In genomic region chrX:39309721-39310152, GRCh38 we compare ENCODE assay signal across 9 cellular contexts.
A peak's percentile ranks its signal among the peaks of the same experiment; 100 is the strongest.
DNase-seq lines count a peak whose midpoint lies in the region; ATAC-seq and TF ChIP-seq lines count a peak whose summit lies in the region.
"Had no signal": no experiment of that assay in that cellular context is flagged by ENCODE, and none has a peak within 500 bp of the region (broad histone marks: within the 10 kb centered on the region; RNA-seq: fewer than 3 reads in every experiment).

No MANE protein-coding gene starts in this region.

- DNase-seq in DMS53 (lab: John Stamatoyannopoulos, UW) (peak; percentile 58), DMS53 treated with DMSO at 0.1 percent for 48 hours (lab: John Stamatoyannopoulos, UW; ENCODE audit: unreplicated experiment) (no peak), fibroblast of villous mesenchyme (ENCODE audit: low read depth) (peak; percentile 70), NAMALWA (ENCODE audit: low spot score) (no peak), MV-4-11 (lab: John Stamatoyannopoulos, UW) (no peak)
- DNase-seq in activated CD4-positive, alpha-beta T cell treated with anti-CD3 and anti-CD28 coated beads, Interleukin-2, amount 50 U/mL, for 48 hours = peak; percentile 33 to 53
- peak; percentile 53 for DNase-seq in stimulated activated CD8-positive, alpha-beta memory T cell treated with anti-CD3 and anti-CD28 coated beads, Interleukin-4, amount 100 ng/mL, for 48 hours
- DNase-seq: 8988T had no signal

- TF ChIP-seq CTCF in fibroblast of villous mesenchyme (IDR thresholded peaks at IDR 0.05; ENCODE audit: insufficient read depth, low read depth, low read length) = no peak

- no peak for ATAC-seq in GM21529 (IDR thresholded peaks at IDR 0.05; ENCODE audit: unreplicated experiment)

- H3K4me3 ChIP-seq in fibroblast of villous mesenchyme (ENCODE audit: low read depth, low read length) = no peak overlapping the region

Comparison
In these comparisons a context has a peak if more than half of its experiments do, and no peak if none do; other contexts are left out.
1. DNase-seq: peak in DMS53 (single experiment), activated CD4-positive, alpha-beta T cell treated with anti-CD3 and anti-CD28 coated beads, Interleukin-2, amount 50 U/mL, for 48 hours (2 of 2), fibroblast of villous mesenchyme (single experiment) and stimulated activated CD8-positive, alpha-beta memory T cell treated with anti-CD3 and anti-CD28 coated beads, Interleukin-4, amount 100 ng/mL, for 48 hours (single experiment); none in DMS53 treated with DMSO at 0.1 percent for 48 hours (single experiment), NAMALWA (single experiment) and MV-4-11 (single experiment).